16 cellular contexts compared by ENCODE assay signal in genomic region chr4:128349921-128350320, GRCh38.
A peak's percentile ranks its signal among the peaks of the same experiment; 100 is the strongest.
DNase-seq lines count a peak whose midpoint lies in the region; ATAC-seq, FAIRE-seq and TF ChIP-seq lines count a peak whose summit lies in the region.
"Had no signal": no experiment of that assay in that cellular context is flagged by ENCODE, and none has a peak within 500 bp of the region (broad histone marks: within the 10 kb centered on the region; RNA-seq: fewer than 3 reads in every experiment).

No MANE protein-coding gene starts in this region.

- H3K27ac Mint-ChIP-seq in nephron progenitor cell: no peak overlapping the region
- H3K27ac Mint-ChIP-seq: activated CD8-positive, alpha-beta memory T cell treated with anti-CD3 and anti-CD28 coated beads, Interleukin-2, amount 10 ng/mL, durations not matched to agents 7 days and 5 days; activated naive CD8-positive, alpha-beta T cell; dendritic cell treated with granulocyte-macrophage colony-stimulating factor and Interleukin-4, amounts not matched to agents 40 ng/mL and 50 ng/mL, for 4 days had no signal

- no peaks in the 10 kb centered on the region for H3K27me3 ChIP-seq in AG04450 (ENCODE audit: control insufficient read depth, insufficient read depth, low read length)
- H3K27me3 ChIP-seq: BLaER1, heart left ventricle had no signal

- H3K27ac ChIP-seq in AG04450 (ENCODE audit: low read depth, low read length): peak overlapping the region; percentile 40
- H3K27ac ChIP-seq: BLaER1 had no signal

- H3K9me3 ChIP-seq in AG04450 (ENCODE audit: control insufficient read depth, insufficient read depth, low read length): no peaks in the 10 kb centered on the region
- H3K9me3 ChIP-seq: BLaER1, heart left ventricle had no signal

- H3K27me3 Mint-ChIP-seq in nephron progenitor cell (ENCODE audit: low read depth, poor library complexity): no peaks in the 10 kb centered on the region
- H3K27me3 Mint-ChIP-seq: activated CD8-positive, alpha-beta memory T cell treated with anti-CD3 and anti-CD28 coated beads, Interleukin-2, amount 10 ng/mL, durations not matched to agents 7 days and 5 days; activated naive CD8-positive, alpha-beta T cell; dendritic cell treated with granulocyte-macrophage colony-stimulating factor and Interleukin-4, amounts not matched to agents 40 ng/mL and 50 ng/mL, for 4 days had no signal

- intact Hi-C loops in sciatic nerve (cut with DNase I): no loop called here

- no peak for ATAC-seq in sciatic nerve
- ATAC-seq: activated CD8-positive, alpha-beta memory T cell treated with anti-CD3 and anti-CD28 coated beads, Interleukin-2, amount 10 ng/mL, durations not matched to agents 7 days and 5 days had no signal

- POLR2A ChIA-PET in AG04450 (lab: Yijun Ruan, JAX): interaction anchor here (1.0 to 2.1 kb wide), 8 partner anchors 8 to 462 kb away, joined by 3 to 23 read pairs (median 8); partner anchors contain the start of gene PGRMC2

- H3K9me3 Mint-ChIP-seq in nephron progenitor cell: no peaks in the 10 kb centered on the region
- H3K9me3 Mint-ChIP-seq: dendritic cell treated with granulocyte-macrophage colony-stimulating factor and Interleukin-4, amounts not matched to agents 40 ng/mL and 50 ng/mL, for 4 days had no signal

- CTCF ChIA-PET in AG04450 (lab: Charles Lee): interaction anchor here (0.6 to 1.0 kb wide), 2 partner anchors 61 to 169 kb away, joined by 3 read pairs; no protein-coding TSS in a partner anchor

- no peak overlapping the region for H3K4me3 ChIP-seq in AG04450 (ENCODE audit: low read depth, low read length)
- H3K4me3 ChIP-seq in HFF-Myc (replicated peaks; ENCODE audit: low read depth, low read length): no peak overlapping the region
- no peak overlapping the region for H3K4me3 ChIP-seq in fibroblast of the aortic adventitia (ENCODE audit: low read depth, low read length)
- H3K4me3 ChIP-seq: BLaER1, heart left ventricle had no signal

- TF ChIP-seq CTCF in AG04450 (IDR thresholded peaks at IDR 0.05; ENCODE audit: low read depth, low read length): no peak
- TF ChIP-seq CTCF in HFF-Myc (IDR thresholded peaks at IDR 0.05; ENCODE audit: low read depth, low read length, missing control alignments): no peak
- no peak for TF ChIP-seq CTCF in fibroblast of the aortic adventitia (IDR thresholded peaks at IDR 0.05; ENCODE audit: insufficient read depth, low read length)
- no peak for TF ChIP-seq CTCF in nephron progenitor cell (IDR thresholded peaks at IDR 0.05)

- no peak overlapping the region for H3K4me3 Mint-ChIP-seq in nephron progenitor cell
- H3K4me3 Mint-ChIP-seq: activated CD8-positive, alpha-beta memory T cell treated with anti-CD3 and anti-CD28 coated beads, Interleukin-2, amount 10 ng/mL, durations not matched to agents 7 days and 5 days; activated naive CD8-positive, alpha-beta T cell; dendritic cell treated with granulocyte-macrophage colony-stimulating factor and Interleukin-4, amounts not matched to agents 40 ng/mL and 50 ng/mL, for 4 days had no signal

- H3K4me1 Mint-ChIP-seq in nephron progenitor cell: peaks cover 20% of the 10 kb centered on the region
- H3K4me1 Mint-ChIP-seq: activated CD8-positive, alpha-beta memory T cell treated with anti-CD3 and anti-CD28 coated beads, Interleukin-2, amount 10 ng/mL, durations not matched to agents 7 days and 5 days had no signal

- no peak for FAIRE-seq in RCC 7860 (lab: Jason Lieb, UNC)

- peaks cover 4% of the 10 kb centered on the region for H3K36me3 Mint-ChIP-seq in nephron progenitor cell (ENCODE audit: low read depth)
- H3K36me3 Mint-ChIP-seq: activated CD8-positive, alpha-beta memory T cell treated with anti-CD3 and anti-CD28 coated beads, Interleukin-2, amount 10 ng/mL, durations not matched to agents 7 days and 5 days had no signal

- DNase-seq in AG04450 (ENCODE audit: low read depth, low spot score) (peak; percentile 91), HFF-Myc (ENCODE audit: extremely low read depth, low read depth) (peak; percentile 72), RCC 7860 (ENCODE audit: low spot score) (peak; percentile 23), fibroblast of the aortic adventitia (ENCODE audit: low read depth) (peak; percentile 37), germinal center (ENCODE audit: low spot score) (no peak), nephron progenitor cell (no peak), sciatic nerve (ENCODE audit: low spot score) (no peak), UCSD-AML1 (lab: John Stamatoyannopoulos, UW; ENCODE audit: unreplicated experiment) (no peak)
- DNase-seq: activated CD8-positive, alpha-beta memory T cell treated with anti-CD3 and anti-CD28 coated beads, Interleukin-2, amount 10 ng/mL, durations not matched to agents 7 days and 5 days; heart left ventricle; mammary epithelial cell; NCI-H187 treated with DMSO at 0.1 percent for 48 hours; OCI-M1 had no signal

Comparison
In these comparisons a context has a peak if more than half of its experiments do, and no peak if none do; other contexts are left out.
1. DNase-seq: peak in AG04450 (single experiment), HFF-Myc (single experiment), RCC 7860 (single experiment) and fibroblast of the aortic adventitia (single experiment); none in germinal center (single experiment), nephron progenitor cell (single experiment), sciatic nerve (single experiment) and UCSD-AML1 (single experiment).